Comparison of ENCODE assay signal across 17 cellular contexts in genomic region chr12:96902076-96902475, GRCh38. TPM values are rescaled to one million over a fixed set of nuclear protein-coding genes. Genes with fewer than 3 reads are reported as not detected.
DNase-seq lines count a peak whose midpoint lies in the region; ATAC-seq and TF ChIP-seq lines count a peak whose summit lies in the region.
"Had no signal": no experiment of that assay in that cellular context is flagged by ENCODE, and none has a peak within 500 bp of the region (broad histone marks: within the 10 kb centered on the region; RNA-seq: fewer than 3 reads in every experiment).

No MANE protein-coding gene starts in this region.

- TF ChIP-seq CTCF in A673 (conservative IDR thresholded peaks at IDR 0.05; ENCODE audit: low read depth, low read length) (peak; percentile 46), Loucy (conservative IDR thresholded peaks at IDR 0.05; ENCODE audit: low read length) (peak; percentile 55), VCaP (conservative IDR thresholded peaks at IDR 0.05) (peak; percentile 38; the same call in 1 of the 2 replicates), esophagus muscularis mucosa (IDR thresholded peaks at IDR 0.05) (no peak)

- H3K27ac ChIP-seq in A673 (ENCODE audit: low read depth, low read length, poor library complexity, severe bottlenecking) (no peak overlapping the region), VCaP (no peak overlapping the region), SJCRH30 (no peak overlapping the region), esophagus muscularis mucosa (replicated peaks in 1 of 4) (no peak overlapping the region)
- H3K27ac ChIP-seq: GM23248, RWPE1 had no signal

- no TSS peak for BruUV-seq in A673 (replicated peaks; lab: Mats Ljungman, UMichigan)

- 71% methylated on average over 4 of the region's 4 CpGs for WGBS in esophagus muscularis mucosa

- H4K20me1 ChIP-seq in Loucy (ENCODE audit: insufficient read depth, low read length, poor library complexity, severe bottlenecking) = no peaks in the 10 kb centered on the region

- DNase-seq in A673 (ENCODE audit: low spot score) (peak; percentile 48), SJCRH30 (no peak), esophagus muscularis mucosa (ENCODE audit: extremely low spot score) (no peak)
- DNase-seq: activated CD8-positive, alpha-beta memory T cell treated with anti-CD3 and anti-CD28 coated beads, Interleukin-2, amount 50 U/mL, for 4 hours; activated naive CD8-positive, alpha-beta T cell treated with anti-CD3 and anti-CD28 coated beads, Interleukin-2, amount 10 ng/mL, durations not matched to agents 7 days and 5 days; cerebellar nuclear complex; GM23248; immature natural killer cell; NCI-H2171; stimulated activated CD4-positive, alpha-beta T cell treated with anti-CD3 and anti-CD28 coated beads, Interleukin-4, amount 100 ng/mL, for 1 hour; stimulated activated naive B cell treated with anti-CD40 and anti-IgM and Interleukin-4, amounts not matched to agents 10 μg/mL and 1 μg/mL and 100 μg/mL, for 72 hours had no signal

- H3K4me3 ChIP-seq in A673 (ENCODE audit: low read depth, low read length, poor library complexity, severe bottlenecking) (no peak overlapping the region), Loucy (ENCODE audit: low read length, poor library complexity, severe bottlenecking) (no peak overlapping the region), SJCRH30 (no peak overlapping the region), esophagus muscularis mucosa (no peak overlapping the region)
- H3K4me3 ChIP-seq: GM23248 had no signal

- H3K36me3 ChIP-seq in A673 (ENCODE audit: insufficient read depth, low read length, poor library complexity, severe bottlenecking) (no peaks in the 10 kb centered on the region), Loucy (ENCODE audit: insufficient read depth, low read length) (no peaks in the 10 kb centered on the region), SJCRH30 (no peaks in the 10 kb centered on the region), esophagus muscularis mucosa (no peaks in the 10 kb centered on the region)

- peaks cover 10% of the 10 kb centered on the region for H3K27me3 ChIP-seq in A673 (replicated peaks; ENCODE audit: insufficient read depth, low read depth, low read length, poor library complexity)
- H3K27me3 ChIP-seq in Loucy (ENCODE audit: insufficient read depth, low read length, poor library complexity, severe bottlenecking) = no peaks in the 10 kb centered on the region
- H3K27me3 ChIP-seq in SJCRH30 = no peaks in the 10 kb centered on the region
- H3K27me3 ChIP-seq in esophagus muscularis mucosa = no peaks in the 10 kb centered on the region

- POLR2A ChIA-PET in A673 (lab: Charles Lee; ENCODE audit: low non-redundant PET) = no interaction called here

- H3K4me1 ChIP-seq in A673 (ENCODE audit: insufficient read depth, low read length, poor library complexity, severe bottlenecking) = no peaks in the 10 kb centered on the region
- peaks cover 5% of the 10 kb centered on the region for H3K4me1 ChIP-seq in Loucy (ENCODE audit: insufficient read depth, low read length, poor library complexity, severe bottlenecking)
- peaks cover 3% of the 10 kb centered on the region; the same call in 1 of the 2 replicates for H3K4me1 ChIP-seq in SJCRH30
- peaks cover 0 to 7% (median 3%) of the 10 kb centered on the region in 4 donors for H3K4me1 ChIP-seq in esophagus muscularis mucosa

- TF ChIP-seq EP300 in esophagus muscularis mucosa (IDR thresholded peaks at IDR 0.05) = no peak

- 0 out of 2 replicates have a peak overlapping the region, but pooled peaks have one; percentile 32 for H2AFZ ChIP-seq in Loucy (ENCODE audit: low read length)
- H2AFZ ChIP-seq: GM23248 had no signal

- intact Hi-C loops in A673 (cut with micrococcal nuclease; ENCODE audit: unreplicated experiment) (loop anchor here (10.0 kb wide), 1 partner anchor 1493 kb away; no protein-coding TSS in a partner anchor), esophagus muscularis mucosa (cut with DNase I) (no loop called here)

- H3K9ac ChIP-seq in Loucy (ENCODE audit: low read depth, low read length, poor library complexity, severe bottlenecking) = no peak overlapping the region
- H3K9ac ChIP-seq: GM23248 had no signal

- H3K4me2 ChIP-seq in Loucy (ENCODE audit: low read depth, low read length, poor library complexity, severe bottlenecking) = no peak overlapping the region

- 0 out of 2 replicates have a peak, but pooled peaks cover under 1% of the 10 kb centered on the region for H3K79me2 ChIP-seq in Loucy (ENCODE audit: insufficient read depth, low read length)

- TF ChIP-seq POLR2A in esophagus muscularis mucosa (IDR thresholded peaks at IDR 0.05; ENCODE audit: low read depth) = no peak

- no peaks in the 10 kb centered on the region for H3K9me3 ChIP-seq in A673 (ENCODE audit: low read depth, low read length, poor library complexity, severe bottlenecking)
- H3K9me3 ChIP-seq in Loucy (ENCODE audit: insufficient read depth, low read depth, low read length) = no peaks in the 10 kb centered on the region
- no peaks in the 10 kb centered on the region for H3K9me3 ChIP-seq in SJCRH30 (replicated peaks)
- no peaks in the 10 kb centered on the region for H3K9me3 ChIP-seq in esophagus muscularis mucosa

- ATAC-seq in GM18508 (IDR thresholded peaks at IDR 0.05; ENCODE audit: insufficient read depth, unreplicated experiment) (peak; percentile 35), GM21390 (IDR thresholded peaks at IDR 0.05; ENCODE audit: unreplicated experiment) (no peak), HG03354 (IDR thresholded peaks at IDR 0.05; ENCODE audit: poor library complexity, severe bottlenecking, unreplicated experiment) (no peak)
- ATAC-seq: stimulated activated naive B cell treated with anti-CD40 and anti-IgM and Interleukin-4, amounts not matched to agents 10 μg/mL and 1 μg/mL and 100 μg/mL, for 72 hours had no signal

- no peaks in the 10 kb centered on the region; the same call in 1 of the 2 replicates for H3F3A ChIP-seq in Loucy (ENCODE audit: low read depth)

- CTCF ChIA-PET in A673 (lab: Charles Lee) = no interaction called here

- no peaks in the 10 kb centered on the region for H3K9me2 ChIP-seq in Loucy (replicated peaks; ENCODE audit: low read depth, low read length)

RNA-seq across cellular contexts. Expression of gene NEDD1, which starts 5.0 kb away (rescaled TPM):
- total RNA-seq in A673 (2021) = 38.2 and 42.7 TPM in 2 replicates
- 44.8 and 54.1 TPM in 2 replicates for total RNA-seq in SJCRH30 (2014; rRNA removed; shearing (Covaris generic))
- 10 to 100 TPM; 16.2 to 27.0 (median 17.4) TPM for total RNA-seq in esophagus muscularis mucosa

Comparison
In these comparisons a context has a peak if more than half of its experiments do, and no peak if none do; other contexts are left out.
1. CTCF ChIP-seq: peak in A673 (single experiment), Loucy (single experiment) and VCaP (single experiment); none in esophagus muscularis mucosa (0 of 3).